Comparison of ENCODE assay signal across 9 cellular contexts in the genomic region with DNA sequence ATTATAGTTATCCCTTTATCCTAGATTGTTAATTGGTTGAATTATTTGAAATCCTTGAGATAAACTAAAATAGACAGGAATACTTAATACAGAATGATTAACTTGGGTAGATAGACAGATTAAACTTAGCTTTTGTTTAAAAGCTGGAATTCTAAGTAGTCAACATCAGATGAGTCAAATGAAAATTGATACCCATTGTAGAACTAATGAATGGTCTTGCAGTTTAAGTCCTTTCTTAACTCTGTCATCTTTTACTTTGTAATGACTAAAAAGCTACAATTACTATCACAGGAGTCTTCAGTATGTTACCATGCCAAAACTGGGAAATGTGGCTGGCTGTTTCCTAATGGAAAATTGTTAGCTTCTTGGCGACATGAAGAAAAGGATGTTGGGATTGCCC. TPM values are rescaled to one million over a fixed set of nuclear protein-coding genes. Genes with fewer than 3 reads are reported as not detected.
DNase-seq lines count a peak whose midpoint lies in the region; ATAC-seq and TF ChIP-seq lines count a peak whose summit lies in the region.
"Had no signal": no experiment of that assay in that cellular context is flagged by ENCODE, and none has a peak within 500 bp of the region (broad histone marks: within the 10 kb centered on the region; RNA-seq: fewer than 3 reads in every experiment).

No MANE protein-coding gene starts in this region.

- no peaks in the 10 kb centered on the region for H3K9me3 ChIP-seq in left ventricle myocardium inferior (replicated peaks)
- H3K9me3 ChIP-seq in right cardiac atrium (ENCODE audit: control insufficient read depth, low read length): no peaks in the 10 kb centered on the region
- no peaks in the 10 kb centered on the region for H3K9me3 ChIP-seq in muscle layer of colon (ENCODE audit: low read length)

- H3K36me3 ChIP-seq in left ventricle myocardium inferior: no peaks in the 10 kb centered on the region
- H3K36me3 ChIP-seq in muscle layer of colon (ENCODE audit: insufficient read depth, low read length): no peaks in the 10 kb centered on the region
- H3K36me3 ChIP-seq in urinary bladder (ENCODE audit: insufficient read depth): no peaks in the 10 kb centered on the region

- H3K9me3 Mint-ChIP-seq in activated naive CD8-positive, alpha-beta T cell treated with anti-CD3 and anti-CD28 coated beads, Interleukin-2, amount 50 U/mL, for 24 hours: no peaks in the 10 kb centered on the region

- ATAC-seq in right cardiac atrium: no peak
- no peak for ATAC-seq in activated naive CD8-positive, alpha-beta T cell treated with anti-CD3 and anti-CD28 coated beads, Interleukin-2, amount 50 U/mL, for 24 hours
- ATAC-seq in GM18873 (IDR thresholded peaks at IDR 0.05; ENCODE audit: low FRiP score, unreplicated experiment): no peak
- no peak for ATAC-seq in GM18861 (IDR thresholded peaks at IDR 0.05; ENCODE audit: unreplicated experiment)

- DNase-seq in left ventricle myocardium inferior (no peak), right cardiac atrium (no peak), NCI-H2107 treated with DMSO at 0.1 percent for 48 hours (lab: John Stamatoyannopoulos, UW; ENCODE audit: unreplicated experiment) (no peak)
- DNase-seq in activated naive CD8-positive, alpha-beta T cell treated with anti-CD3 and anti-CD28 coated beads, Interleukin-2, amount 50 U/mL, for 24 hours: no peak
- DNase-seq: NCI-H526 treated with DMSO at 0.1 percent for 48 hours had no signal

- peak overlapping the region; percentile 88 for H3K4me3 Mint-ChIP-seq in activated naive CD8-positive, alpha-beta T cell treated with anti-CD3 and anti-CD28 coated beads, Interleukin-2, amount 50 U/mL, for 24 hours

- H3K4me1 ChIP-seq in left ventricle myocardium inferior (peaks cover 21% of the 10 kb centered on the region), right cardiac atrium (ENCODE audit: control insufficient read depth, insufficient read depth, low read length) (no peaks in the 10 kb centered on the region), muscle layer of colon (ENCODE audit: insufficient read depth, low read length) (peaks cover 7% of the 10 kb centered on the region), urinary bladder (ENCODE audit: insufficient read depth) (no peaks in the 10 kb centered on the region)

- H3K27ac ChIP-seq in left ventricle myocardium inferior (replicated peaks): peak overlapping the region; percentile 83
- H3K27ac ChIP-seq in right cardiac atrium (ENCODE audit: low read length): no peak overlapping the region
- peak overlapping the region; percentile 7 for H3K27ac ChIP-seq in muscle layer of colon (ENCODE audit: low read depth, low read length)
- H3K27ac ChIP-seq in urinary bladder (ENCODE audit: low read depth): peak overlapping the region; percentile 82

- peak overlapping the region; percentile 93 for H3K27ac Mint-ChIP-seq in activated naive CD8-positive, alpha-beta T cell treated with anti-CD3 and anti-CD28 coated beads, Interleukin-2, amount 50 U/mL, for 24 hours

- H3K27me3 Mint-ChIP-seq in activated naive CD8-positive, alpha-beta T cell treated with anti-CD3 and anti-CD28 coated beads, Interleukin-2, amount 50 U/mL, for 24 hours: no peaks in the 10 kb centered on the region

- H3K4me1 Mint-ChIP-seq in activated naive CD8-positive, alpha-beta T cell treated with anti-CD3 and anti-CD28 coated beads, Interleukin-2, amount 50 U/mL, for 24 hours: peaks cover 43% of the 10 kb centered on the region

- H3K4me3 ChIP-seq in left ventricle myocardium inferior (peak overlapping the region; percentile 61), right cardiac atrium (ENCODE audit: low read length) (no peak overlapping the region), muscle layer of colon (ENCODE audit: low read depth in 1 of 2, low read length in 2 of 2) (peak overlapping the region in 1 of 2 donors; percentile 76), urinary bladder (ENCODE audit: low read depth, low read length) (no peak overlapping the region)

- H3K27me3 ChIP-seq in left ventricle myocardium inferior (ENCODE audit: low read depth) (no peaks in the 10 kb centered on the region), right cardiac atrium (ENCODE audit: control insufficient read depth, insufficient read depth) (no peaks in the 10 kb centered on the region), muscle layer of colon (ENCODE audit: control insufficient read depth in 1 of 2, insufficient read depth in 2 of 2, low read length in 2 of 2) (no peaks in the 10 kb centered on the region)

- 38% methylated on average over 1 of the region's 1 CpG for WGBS in right cardiac atrium
- WGBS in urinary bladder: 67% methylated on average over 1 of the region's 1 CpG

- intact Hi-C loops in left ventricle myocardium inferior (cut with micrococcal nuclease): no loop called here
- intact Hi-C loops in right cardiac atrium (cut with DNase I): no loop called here

- no peaks in the 10 kb centered on the region for H3K36me3 Mint-ChIP-seq in activated naive CD8-positive, alpha-beta T cell treated with anti-CD3 and anti-CD28 coated beads, Interleukin-2, amount 50 U/mL, for 24 hours (ENCODE audit: low read depth)

- no peak overlapping the region for H3K9ac ChIP-seq in muscle layer of colon (ENCODE audit: low read length)

- TF ChIP-seq CTCF in left ventricle myocardium inferior (IDR thresholded peaks at IDR 0.05; ENCODE audit: borderline replicate concordance): no peak

RNA-seq across cellular contexts. Expression of a gene that starts 20.3 kb away (rescaled TPM):
- total RNA-seq in left ventricle myocardium inferior (48.7 TPM), right cardiac atrium (100 to 1,000 TPM in 1 of 4 donors, 10 to 100 TPM in 3; 46.7 to 120 (median 83.4) TPM), urinary bladder (353 TPM)
- polyA plus RNA-seq in right cardiac atrium (139 TPM), urinary bladder (221 TPM)
